In the genomic region with DNA sequence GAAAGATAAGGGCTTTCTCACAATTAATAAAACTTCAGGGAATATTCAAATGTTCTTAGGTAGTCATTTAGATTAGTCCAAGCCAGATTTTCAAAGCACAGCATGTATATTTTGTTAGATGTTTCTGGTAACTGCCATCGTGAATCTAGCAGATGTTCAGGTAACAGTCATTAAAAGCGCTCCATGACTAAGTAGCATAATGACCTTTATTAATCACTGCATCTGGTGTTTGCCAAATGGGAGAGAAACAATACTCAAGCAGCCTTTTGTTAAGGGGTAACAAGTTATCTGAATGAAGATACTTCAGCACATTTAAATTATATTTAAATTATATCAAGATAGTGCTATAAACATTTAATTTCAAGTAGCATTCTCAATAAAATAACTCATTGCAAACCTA, we compare ENCODE assay signal across 15 cellular contexts. TPM values are rescaled to one million over a fixed set of nuclear protein-coding genes. Genes with fewer than 3 reads are reported as not detected.
DNase-seq lines count a peak whose midpoint lies in the region; ATAC-seq and TF ChIP-seq lines count a peak whose summit lies in the region.
"Had no signal": no experiment of that assay in that cellular context is flagged by ENCODE, and none has a peak within 500 bp of the region (broad histone marks: within the 10 kb centered on the region; RNA-seq: fewer than 3 reads in every experiment).

No MANE protein-coding gene starts in this region.

- H3K4me3 Mint-ChIP-seq in naive B cell = no peak overlapping the region
- H3K4me3 Mint-ChIP-seq: GM23338 had no signal

- H3K4me1 Mint-ChIP-seq in naive B cell = peaks cover 70 to 87% (median 78%) of the 10 kb centered on the region in 3 donors

- peak overlapping the region in 4 of 6 donors; percentile 30 to 82 (median 68) for H3K27ac Mint-ChIP-seq in naive B cell
- H3K27ac Mint-ChIP-seq: GM23338 had no signal

- DNase-seq in NCI-H1417 (lab: John Stamatoyannopoulos, UW) = peak in 2 of 3 experiments; percentile 34 to 70
- DNase-seq in NCI-H1417 treated with DMSO at 0.1 percent for 48 hours (lab: John Stamatoyannopoulos, UW) = no peak
- DNase-seq in NCI-H146 treated with DMSO at 0.1 percent for 48 hours (lab: John Stamatoyannopoulos, UW; ENCODE audit: unreplicated experiment) = peak; percentile 80
- peak; percentile 58 for DNase-seq in dermis blood vessel endothelial cell
- no peak for DNase-seq in naive B cell
- no peak for DNase-seq in Peyer's patch
- DNase-seq: GDM1, NCI-H2029, NCI-H510A treated with DMSO at 0.1 percent for 48 hours, Right ventricle myocardium superior had no signal

- no peaks in the 10 kb centered on the region for H3K9me3 Mint-ChIP-seq in naive B cell

- no peaks in the 10 kb centered on the region for H3K9me3 ChIP-seq in Peyer's patch

- H3K27ac ChIP-seq in Peyer's patch = no peak overlapping the region
- H3K27ac ChIP-seq: C4-2B had no signal

- no peaks in the 10 kb centered on the region for H3K27me3 Mint-ChIP-seq in naive B cell

- ATAC-seq in naive B cell (ENCODE audit: low read depth in 2 of 2) (no peak), GM21529 (IDR thresholded peaks at IDR 0.05; ENCODE audit: unreplicated experiment) (no peak), GM21717 (IDR thresholded peaks at IDR 0.05; ENCODE audit: unreplicated experiment) (no peak)
- ATAC-seq: GM23338, Panc1 had no signal

- H3K27me3 ChIP-seq in Peyer's patch = no peaks in the 10 kb centered on the region

- H3K36me3 Mint-ChIP-seq in naive B cell = peaks cover 8 to 12% of the 10 kb centered on the region in 2 donors

- no peaks in the 10 kb centered on the region for H3K36me3 ChIP-seq in Peyer's patch

- H3K4me3 ChIP-seq in Peyer's patch = no peak overlapping the region
- H3K4me3 ChIP-seq: GM23338 had no signal

- peaks cover 0 to 8% (median 0%) of the 10 kb centered on the region in 4 donors for H3K4me1 ChIP-seq in Peyer's patch

- no peak for TF ChIP-seq POLR2A in Peyer's patch (IDR thresholded peaks at IDR 0.05)

- TF ChIP-seq CTCF in Peyer's patch (IDR thresholded peaks at IDR 0.05) = no peak

RNA-seq across cellular contexts. Expression of a gene that starts 47.5 kb away (rescaled TPM):
- total RNA-seq in dermis blood vessel endothelial cell (17.9 and 27.1 TPM in 2 replicates), Peyer's patch (10 to 100 TPM; 15.0 to 52.8 (median 19.3) TPM)
- 10 to 100 TPM; 37.8 to 56.8 (median 50.2) TPM for polyA plus RNA-seq in naive B cell (ENCODE audit: low read depth in 6 of 6)

Comparison
In these comparisons a context has a peak if more than half of its experiments do, and no peak if none do; other contexts are left out.
1. DNase-seq: peak in NCI-H1417 (2 of 3), NCI-H146 treated with DMSO at 0.1 percent for 48 hours (single experiment) and dermis blood vessel endothelial cell (single experiment); none in NCI-H1417 treated with DMSO at 0.1 percent for 48 hours (single experiment), naive B cell (single experiment) and Peyer's patch (0 of 3).